8 cellular contexts compared by ENCODE assay signal in genomic region chr1:109776911-109777310, GRCh38. TPM values are rescaled to one million over a fixed set of nuclear protein-coding genes. Genes with fewer than 3 reads are reported as not detected.
DNase-seq lines count a peak whose midpoint lies in the region; ATAC-seq, FAIRE-seq and TF ChIP-seq lines count a peak whose summit lies in the region.

No MANE protein-coding gene starts in this region.

- peaks cover 7% of the 10 kb centered on the region for H3K9me3 ChIP-seq in DND-41 (ENCODE audit: insufficient read depth, low read length, severe bottlenecking)
- H3K9me3 ChIP-seq in mammary epithelial cell (replicated peaks; ENCODE audit: insufficient read depth, low read length) = peaks cover 7% of the 10 kb centered on the region
- H3K9me3 ChIP-seq in kidney (ENCODE audit: control insufficient read depth in 1 of 2, low read length in 2 of 2) = peaks cover 0 to 6% of the 10 kb centered on the region in 2 donors

- peaks cover 11% of the 10 kb centered on the region for H3K36me3 Mint-ChIP-seq in WTC11

- no peak for FAIRE-seq in kidney (lab: Jason Lieb, UNC)

- dilution Hi-C loops in mammary epithelial cell (cut with HindIII; ENCODE audit: low sequenced_read_pairs) = no loop called here

- H3K27ac ChIP-seq in DND-41 (ENCODE audit: low read length) (peak overlapping the region; percentile 55), mammary epithelial cell (ENCODE audit: insufficient read depth, low read depth, low read length) (no peak overlapping the region), kidney (ENCODE audit: low read depth in 2 of 2, low read length in 2 of 2) (no peak overlapping the region)

- H4K20me1 ChIP-seq in DND-41 (ENCODE audit: insufficient read depth, low read length) = no peaks in the 10 kb centered on the region
- no peaks in the 10 kb centered on the region for H4K20me1 ChIP-seq in mammary epithelial cell (ENCODE audit: insufficient read depth, low read length)

- H3K27me3 Mint-ChIP-seq in WTC11 (ENCODE audit: low read depth) = peaks cover 9% of the 10 kb centered on the region

- H3K9ac ChIP-seq in DND-41 (ENCODE audit: low read depth, low read length) (no peak overlapping the region), mammary epithelial cell (ENCODE audit: insufficient read depth, low read length) (no peak overlapping the region), kidney (ENCODE audit: low read length in 2 of 2) (no peak overlapping the region)

- peaks cover 5% of the 10 kb centered on the region for H3K4me1 Mint-ChIP-seq in WTC11

- peaks cover 17% of the 10 kb centered on the region for H3K4me1 ChIP-seq in DND-41 (ENCODE audit: insufficient read depth, low read length)
- no peaks in the 10 kb centered on the region for H3K4me1 ChIP-seq in mammary epithelial cell (ENCODE audit: insufficient read depth, low read length)
- peaks cover 3% of the 10 kb centered on the region in 2 donors for H3K4me1 ChIP-seq in kidney (ENCODE audit: control insufficient read depth in 1 of 2, insufficient read depth in 1 of 2, low read depth in 1 of 2, low read length in 2 of 2)

- H3K4me3 Mint-ChIP-seq in WTC11 = no peak overlapping the region

- peak; percentile 79 for ATAC-seq in DND-41 (ENCODE audit: insufficient read depth, low read depth)
- ATAC-seq in HG02759 (IDR thresholded peaks at IDR 0.05; ENCODE audit: unreplicated experiment) = peak; percentile 79
- ATAC-seq in WTC11 = peak; percentile 88
- no peak for ATAC-seq in GM21529 (IDR thresholded peaks at IDR 0.05; ENCODE audit: unreplicated experiment)

- H3K27me3 ChIP-seq in DND-41 (ENCODE audit: insufficient read depth, low read length, poor library complexity) = peaks cover 3% of the 10 kb centered on the region
- H3K27me3 ChIP-seq in mammary epithelial cell (ENCODE audit: insufficient read depth, low read length) = no peaks in the 10 kb centered on the region

- no peak overlapping the region for H3K4me3 ChIP-seq in DND-41 (ENCODE audit: low read depth in 1 of 2, low read length in 2 of 2)
- H3K4me3 ChIP-seq in mammary epithelial cell (replicated peaks in 1 of 3; ENCODE audit: insufficient read depth in 1 of 3, low read depth in 2 of 3, low read length in 3 of 3) = no peak overlapping the region
- H3K4me3 ChIP-seq in kidney (ENCODE audit: low read length in 2 of 2) = no peak overlapping the region

- H3K9me3 Mint-ChIP-seq in WTC11 = peaks cover 25% of the 10 kb centered on the region

- TF ChIP-seq CTCF in DND-41 (IDR thresholded peaks at IDR 0.05; ENCODE audit: borderline replicate concordance, extremely low read depth, low read length, poor library complexity, severe bottlenecking) = peak; percentile 99
- peak; percentile 95 for TF ChIP-seq CTCF in WTC11 (IDR thresholded peaks at IDR 0.05)
- TF ChIP-seq CTCF in mammary epithelial cell (conservative IDR thresholded peaks at IDR 0.05 in 1 of 2, IDR thresholded peaks at IDR 0.05 in 1 of 2; ENCODE audit: extremely low read depth in 1 of 2, insufficient read depth in 1 of 2, low read depth in 1 of 2, low read length in 2 of 2) = peak; percentile 96 to 98
- peak; percentile 100 for TF ChIP-seq CTCF in kidney (IDR thresholded peaks at IDR 0.05; ENCODE audit: borderline replicate concordance, extremely low read depth, insufficient read depth)

- H2AFZ ChIP-seq in DND-41 (ENCODE audit: low read depth, low read length) (peak overlapping the region; percentile 14), mammary epithelial cell (ENCODE audit: low read depth, low read length) (no peak overlapping the region)

- H3K27ac Mint-ChIP-seq in WTC11 = no peak overlapping the region

- no peaks in the 10 kb centered on the region for H3K79me2 ChIP-seq in DND-41 (ENCODE audit: insufficient read depth, low read length)
- no peaks in the 10 kb centered on the region for H3K79me2 ChIP-seq in mammary epithelial cell (ENCODE audit: insufficient read depth, low read length)

- DNase-seq in DND-41 (peak; percentile 81), NCI-H2171 (lab: John Stamatoyannopoulos, UW) (peak; percentile 40), WTC11 (ENCODE audit: low spot score) (peak; percentile 87), mammary epithelial cell (peak; percentile 68), kidney (peak; percentile 85)
- peak; percentile 78 for DNase-seq in stimulated activated CD4-positive, alpha-beta T cell treated with anti-CD3 and anti-CD28 coated beads, Interleukin-1b, Interleukin-23, amount 100 ng/mL, for 48 hours

- intact Hi-C loops in mammary epithelial cell (cut with micrococcal nuclease) = loop anchor here (1.0 kb wide), 5 partner anchors 100 to 329 kb away; partner anchors contain the start of gene AHCYL1
- intact Hi-C loops in kidney (cut with DNase I) = loop anchor here (5.0 kb wide), 1 partner anchor 205 kb away; the partner anchor contains the start of gene AHCYL1

- no peaks in the 10 kb centered on the region for H3K36me3 ChIP-seq in DND-41 (ENCODE audit: insufficient read depth, low read length)
- H3K36me3 ChIP-seq in mammary epithelial cell (ENCODE audit: insufficient read depth, low read length) = no peaks in the 10 kb centered on the region
- no peaks in the 10 kb centered on the region for H3K36me3 ChIP-seq in kidney (ENCODE audit: control insufficient read depth in 1 of 2, insufficient read depth in 2 of 2, low read length in 2 of 2)

- no peak overlapping the region for H3K4me2 ChIP-seq in DND-41 (ENCODE audit: insufficient read depth, low read length)
- no peak overlapping the region for H3K4me2 ChIP-seq in mammary epithelial cell (ENCODE audit: insufficient read depth, low read depth, low read length)

- no TSS peak for BruUV-seq in mammary epithelial cell (replicated peaks; lab: Mats Ljungman, UMichigan)

- CTCF ChIA-PET in WTC11 (lab: Charles Lee) = interaction anchor here (0.6 to 17.4 kb wide), 40 partner anchors 9 to 289 kb away, joined by 3 to 341 read pairs (median 4); partner anchors contain the start of genes AHCYL1, CSF1, GNAI3 and STRIP1
- CTCF ChIA-PET in mammary epithelial cell (lab: Charles Lee; ENCODE audit: low non-redundant PET) = interaction anchor here (1.1 kb wide), 1 partner anchor 208 kb away, joined by 16 read pairs; the partner anchor contains the start of gene AHCYL1

- in situ Hi-C loops in mammary epithelial cell (cut with MboI; ENCODE audit: low sequenced_read_pairs in 2 of 2) = loop anchor here (5.0 to 25.0 kb wide), 2 partner anchors 135 to 205 kb away; partner anchors contain the start of genes AHCYL1 (in 1 of the 2) and CSF1 (in 1 of the 2)

- POLR2A ChIA-PET in WTC11 (lab: Charles Lee) = interaction anchor here (1.9 kb wide), 1 partner anchor 207 kb away, joined by 9 read pairs; the partner anchor contains the start of gene AHCYL1

- whole genome bisulfite sequencing in mammary epithelial cell (ENCODE audit: low coverage, missing lambda C conversion rate) = 0% methylated on average over 2 of the region's 4 CpGs

TF ChIP-seq in WTC11, 78 proteins besides CTCF, POLR2A, EP300 and RAD21:
- no peak for TF ChIP-seq PRRX2 (CRISPR knock-in tag; IDR thresholded peaks at IDR 0.05)
- 0 out of 2 replicates have a peak, but pooled peaks have one; percentile 22 for TF ChIP-seq SP1 (CRISPR knock-in tag; conservative IDR thresholded peaks at IDR 0.05)
- TF ChIP-seq OVOL2 (CRISPR knock-in tag; IDR thresholded peaks at IDR 0.05; ENCODE audit: borderline replicate concordance) = no peak

RNA-seq across cellular contexts. Expression of gene EPS8L3, which starts 13.2 kb away (rescaled TPM):
- total RNA-seq in WTC11 (2021) (0.17 to 0.41 TPM in 2 of 3 replicates, not detected in the other), mammary epithelial cell (not detected), kidney (1.8 TPM)
- polyA plus RNA-seq in mammary epithelial cell (not detected), kidney (ENCODE audit: insufficient read depth, low read depth, low replicate concordance) (not detected)
- polyA minus RNA-seq in mammary epithelial cell = not detected

RNA-seq across cellular contexts. Expression of gene GSTM3, which starts 36.1 kb away (rescaled TPM):
- total RNA-seq in WTC11 (2021) (2.2 to 3.5 TPM (median 3.3 TPM) in 3 replicates), mammary epithelial cell (10 to 100 TPM; 17.5 to 20.7 TPM), kidney (54.7 TPM)
- polyA plus RNA-seq in mammary epithelial cell (5.4 TPM), kidney (ENCODE audit: insufficient read depth, low read depth, low replicate concordance) (405 TPM)
- not detected for polyA minus RNA-seq in mammary epithelial cell
